In genomic region chr10:43962346-43963191, GRCh38 we compare ENCODE assay signal across 19 cellular contexts.
DNase-seq lines count a peak whose midpoint lies in the region; ATAC-seq, FAIRE-seq and TF ChIP-seq lines count a peak whose summit lies in the region.
"Had no signal": no experiment of that assay in that cellular context is flagged by ENCODE, and none has a peak within 500 bp of the region (broad histone marks: within the 10 kb centered on the region; RNA-seq: fewer than 3 reads in every experiment).

No MANE protein-coding gene starts in this region.

- TF ChIP-seq CTCF in choroid plexus epithelial cell (conservative IDR thresholded peaks at IDR 0.05; ENCODE audit: low read depth, low read length), result no peak
- no peak for TF ChIP-seq CTCF in right lobe of liver (IDR thresholded peaks at IDR 0.05)

- no peaks in the 10 kb centered on the region for H3K4me1 ChIP-seq in right lobe of liver

- no peaks in the 10 kb centered on the region for H3K9me3 ChIP-seq in right lobe of liver

- ATAC-seq in right lobe of liver (peak in 2 of 4 donors; percentile 10 to 39), HG02973 (IDR thresholded peaks at IDR 0.05; ENCODE audit: unreplicated experiment) (no peak), HG03097 (IDR thresholded peaks at IDR 0.05; ENCODE audit: low FRiP score, unreplicated experiment) (no peak)
- ATAC-seq: left colon, natural killer cell had no signal

- DNase-seq in activated CD8-positive, alpha-beta memory T cell treated with anti-CD3 and anti-CD28 coated beads for 24 hours, result peak; percentile 13
- DNase-seq in activated CD8-positive, alpha-beta memory T cell treated with anti-CD3 and anti-CD28 coated beads, Interleukin-2, amount 50 U/mL, for 4 hours, result no peak
- DNase-seq in choroid plexus epithelial cell (ENCODE audit: low read depth) (peak; percentile 25), right lobe of liver (no peak), urothelium cell line (ENCODE audit: low spot score) (no peak), cerebellar nuclear complex (lab: John Stamatoyannopoulos, UW) (no peak)
- DNase-seq: activated naive CD4-positive, alpha-beta T cell; left colon; natural killer cell; NCI-H1092 treated with DMSO at 0.1 percent for 48 hours; NCI-H2227 treated with DMSO at 0.1 percent for 48 hours; retina; stimulated activated CD4-positive, alpha-beta T cell treated with anti-CD3 and anti-CD28 coated beads, Interleukin-2, amount 100 ng/mL, for 48 hours; trophoblast cell had no signal

- H3K36me3 ChIP-seq in right lobe of liver, result no peaks in the 10 kb centered on the region
- H3K36me3 ChIP-seq: cardiac muscle cell had no signal

- H3K27ac ChIP-seq in right lobe of liver, result peak overlapping the region in 2 of 3 donors; percentile 10 to 43
- H3K27ac ChIP-seq: cardiac muscle cell, hepatocyte had no signal

- 74% methylated on average over 9 of the region's 11 CpGs for WGBS in right lobe of liver (ENCODE audit: insufficient coverage, low coverage, low lambda C conversion rate, missing lambda C conversion rate)

- no peaks in the 10 kb centered on the region for H3K27me3 ChIP-seq in right lobe of liver
- H3K27me3 ChIP-seq: cardiac muscle cell, hepatocyte had no signal

- H3K4me3 ChIP-seq in choroid plexus epithelial cell (ENCODE audit: low read depth, low read length), result no peak overlapping the region
- H3K4me3 ChIP-seq in right lobe of liver, result no peak overlapping the region
- H3K4me3 ChIP-seq: cardiac muscle cell, hepatocyte had no signal

- FAIRE-seq in urothelium cell line (lab: Jason Lieb, UNC), result peak; percentile 59
- FAIRE-seq: A204.1 had no signal

- intact Hi-C loops in right lobe of liver (cut with DNase I), result no loop called here

- TF ChIP-seq POLR2A in right lobe of liver (IDR thresholded peaks at IDR 0.05), result no peak

Comparison
In these comparisons a context has a peak if more than half of its experiments do, and no peak if none do; other contexts are left out.
1. DNase-seq: peak in activated CD8-positive, alpha-beta memory T cell treated with anti-CD3 and anti-CD28 coated beads for 24 hours (single experiment) and choroid plexus epithelial cell (single experiment); none in activated CD8-positive, alpha-beta memory T cell treated with anti-CD3 and anti-CD28 coated beads, Interleukin-2, amount 50 U/mL, for 4 hours (single experiment), right lobe of liver (0 of 3), urothelium cell line (single experiment) and cerebellar nuclear complex (0 of 2).